30 cellular contexts compared by ENCODE assay signal in the genomic region with DNA sequence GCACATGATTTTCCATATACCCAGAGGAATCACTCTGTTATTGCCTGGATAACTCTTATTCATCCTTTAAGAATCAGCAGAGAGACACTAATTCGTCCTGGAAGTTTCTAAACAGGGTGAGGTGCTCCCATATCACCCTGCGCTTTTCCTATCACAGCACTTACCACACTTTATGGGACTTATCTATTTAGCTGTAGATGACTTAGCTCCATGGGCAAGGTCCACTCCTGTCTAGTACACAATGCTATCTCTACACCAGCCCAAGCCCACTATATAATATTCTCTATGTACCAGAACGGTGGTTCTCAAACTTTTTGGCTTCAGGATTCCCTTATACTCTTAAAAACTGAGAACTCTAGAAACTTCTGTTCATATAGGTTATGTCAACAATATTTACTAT.
"Had no signal": no experiment of that assay in that cellular context is flagged by ENCODE, and none has a peak within 500 bp of the region (broad histone marks: within the 10 kb centered on the region; RNA-seq: fewer than 3 reads in every experiment).

No MANE protein-coding gene starts in this region.

- ATAC-seq: activated CD4-positive, CD25-positive, alpha-beta regulatory T cell treated with anti-CD3 and anti-CD28 coated beads, Interleukin-2, amount 50 U/mL, for 24 hours; activated CD8-positive, alpha-beta memory T cell treated with anti-CD3 and anti-CD28 coated beads, Interleukin-2, amount 10 ng/mL, durations not matched to agents 7 days and 5 days; activated CD8-positive, alpha-beta T cell treated with anti-CD3 and anti-CD28 coated beads, Interleukin-2, amount 10 ng/mL, durations not matched to agents 7 days and 5 days; activated naive CD4-positive, alpha-beta T cell treated with anti-CD3 and anti-CD28 coated beads, Interleukin-2, amount 50 U/mL, for 72 hours; activated naive CD8-positive, alpha-beta T cell treated with anti-CD3 and anti-CD28 coated beads, Interleukin-2, amount 50 U/mL, for 24 hours; activated T-cell treated with anti-CD3 and anti-CD28 coated beads, Interleukin-2, amount 50 U/mL, for 72 hours; body of pancreas; gastroesophageal sphincter; heart right ventricle; T-helper 17 cell had no signal

- DNase-seq: activated B cell treated with CpG ODN at 0.5 μM for 24 hours; activated CD4-positive, alpha-beta memory T cell treated with anti-CD3 and anti-CD28 coated beads for 36 hours; activated CD4-positive, alpha-beta T cell treated with anti-CD3 and anti-CD28 coated beads, Interleukin-2, amount 10 ng/mL, durations not matched to agents 24 days and 14 days; activated CD8-positive, alpha-beta memory T cell treated with anti-CD3 and anti-CD28 coated beads, Interleukin-2, amount 10 ng/mL, durations not matched to agents 7 days and 5 days; activated CD8-positive, alpha-beta memory T cell treated with anti-CD3 and anti-CD28 coated beads, Interleukin-2, amount 50 U/mL, for 4 hours; activated CD8-positive, alpha-beta T cell treated with anti-CD3 and anti-CD28 coated beads, Interleukin-2, amount 10 ng/mL, durations not matched to agents 7 days and 5 days; activated gamma-delta T cell; activated naive CD4-positive, alpha-beta T cell; activated naive CD4-positive, alpha-beta T cell treated with anti-CD3 and anti-CD28 coated beads, Interleukin-2, amount 10 ng/mL, durations not matched to agents 7 days and 5 days; activated naive CD8-positive, alpha-beta T cell treated with anti-CD3 and anti-CD28 coated beads, Interleukin-2, amount 50 U/mL, for 24 hours; activated T-cell treated with anti-CD3 and anti-CD28 coated beads, Interleukin-2, amount 50 U/mL, for 1 hour; activated T-cell treated with anti-CD3 and anti-CD28 coated beads, Interleukin-2, amount 50 U/mL, for 72 hours; adrenal gland; amygdala; aorta; body of pancreas; caudate nucleus; effector CD8-positive, alpha-beta T cell; esophagus squamous epithelium; foreskin melanocyte; heart right ventricle; T-helper 1 cell; T-helper 17 cell; T1000; WERI-Rb-1 had no signal

- H3K27ac ChIP-seq: adrenal gland, body of pancreas, epithelial cell of prostate, esophagus squamous epithelium, gastroesophageal sphincter, heart right ventricle, WERI-Rb-1 had no signal

- H3K9me3 ChIP-seq: adrenal gland, body of pancreas, esophagus squamous epithelium had no signal

- H3K27me3 ChIP-seq: adrenal gland, body of pancreas, esophagus squamous epithelium, gastroesophageal sphincter, heart right ventricle had no signal

- FAIRE-seq: endothelial cell of umbilical vein had no signal

- H3K4me3 ChIP-seq: adrenal gland, body of pancreas, esophagus squamous epithelium, gastroesophageal sphincter, heart right ventricle had no signal

- H3K36me3 ChIP-seq: adrenal gland, esophagus squamous epithelium, gastroesophageal sphincter, heart right ventricle, WERI-Rb-1 had no signal

- H3K4me1 ChIP-seq: adrenal gland, body of pancreas, esophagus squamous epithelium, gastroesophageal sphincter, heart right ventricle had no signal
